9 cellular contexts compared by ENCODE assay signal in the genomic region with DNA sequence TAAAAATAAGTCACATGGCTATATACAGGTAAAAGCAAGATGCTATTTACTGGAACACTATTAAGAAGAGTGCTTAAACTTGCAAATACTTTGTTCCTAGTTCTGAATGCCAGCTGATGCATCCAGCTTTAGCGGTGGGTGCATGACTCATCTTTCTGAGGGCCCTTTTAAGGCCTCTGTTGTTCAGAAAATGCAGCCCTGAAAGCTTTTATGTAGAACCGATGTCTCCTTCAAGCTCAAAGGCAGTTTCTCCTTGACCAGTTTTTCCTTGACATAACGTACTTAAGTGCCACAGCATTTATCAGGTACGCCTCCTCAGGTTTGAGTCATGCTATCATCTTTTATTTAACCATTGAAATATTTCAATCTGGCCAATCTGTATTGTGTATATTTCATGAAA.
DNase-seq lines count a peak whose midpoint lies in the region; ATAC-seq and TF ChIP-seq lines count a peak whose summit lies in the region.
"Had no signal": no experiment of that assay in that cellular context is flagged by ENCODE, and none has a peak within 500 bp of the region (broad histone marks: within the 10 kb centered on the region; RNA-seq: fewer than 3 reads in every experiment).

No MANE protein-coding gene starts in this region.

- TF ChIP-seq CTCF in epithelial cell of esophagus (IDR thresholded peaks at IDR 0.05; ENCODE audit: insufficient read depth, low read depth, low read length, missing control alignments), result no peak
- no peak for TF ChIP-seq CTCF in omental fat pad (IDR thresholded peaks at IDR 0.05)

- H3K4me3 ChIP-seq in epithelial cell of esophagus (ENCODE audit: low read length), result no peak overlapping the region
- H3K4me3 ChIP-seq: adrenal gland had no signal

- ATAC-seq in omental fat pad (ENCODE audit: low FRiP score) (peak; percentile 41), HG03039 (IDR thresholded peaks at IDR 0.05; ENCODE audit: unreplicated experiment) (no peak), HG02610 (IDR thresholded peaks at IDR 0.05; ENCODE audit: unreplicated experiment) (no peak), GM19023 (IDR thresholded peaks at IDR 0.05; ENCODE audit: unreplicated experiment) (no peak)

- DNase-seq in ELF-1 (ENCODE audit: low read depth, low spot score) (peak; percentile 24), NCI-H187 (lab: John Stamatoyannopoulos, UW) (peak; percentile 19 to 28), epithelial cell of esophagus (ENCODE audit: low read depth) (peak; percentile 38), omental fat pad (ENCODE audit: low spot score) (no peak), NCI-H524 (lab: John Stamatoyannopoulos, UW) (no peak)

Comparison
In these comparisons a context has a peak if more than half of its experiments do, and no peak if none do; other contexts are left out.
1. DNase-seq: peak in ELF-1 (single experiment), NCI-H187 (2 of 2) and epithelial cell of esophagus (single experiment); none in omental fat pad (single experiment) and NCI-H524 (0 of 2).